13 cellular contexts compared by ENCODE assay signal in the genomic region with DNA sequence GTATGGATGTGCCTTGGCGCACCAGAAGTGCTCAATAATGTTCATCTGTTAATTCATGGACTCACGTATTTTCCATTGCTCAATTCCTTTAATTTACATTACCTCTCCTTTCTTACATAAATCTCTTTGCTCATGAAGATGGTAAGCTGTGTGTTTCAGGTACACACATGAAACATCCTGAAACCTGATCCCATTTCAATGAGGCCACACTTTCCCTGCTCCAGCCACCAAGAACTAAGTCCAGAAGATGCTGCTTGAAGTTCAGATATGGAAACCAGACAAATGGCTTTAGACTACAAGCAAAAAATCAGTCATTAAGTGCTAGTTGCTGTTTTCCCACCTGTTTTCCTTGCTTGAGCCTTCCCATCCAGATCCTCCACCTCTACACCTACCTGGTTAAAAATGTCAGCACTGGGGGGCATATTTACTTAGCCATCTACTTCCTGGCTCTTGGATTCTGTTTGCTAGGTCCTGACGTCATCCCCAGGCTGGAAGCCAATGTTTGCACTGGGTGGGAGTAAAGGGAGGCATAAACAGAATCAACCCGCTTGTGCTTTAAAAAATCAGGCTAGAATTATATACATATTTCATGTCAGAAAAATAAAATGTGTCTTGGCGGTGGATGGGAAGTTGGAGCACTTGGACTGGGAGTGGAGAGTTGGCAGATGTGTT.
DNase-seq lines count a peak whose midpoint lies in the region; ATAC-seq and TF ChIP-seq lines count a peak whose summit lies in the region.
"Had no signal": no experiment of that assay in that cellular context is flagged by ENCODE, and none has a peak within 500 bp of the region (broad histone marks: within the 10 kb centered on the region; RNA-seq: fewer than 3 reads in every experiment).

No MANE protein-coding gene starts in this region.

- ATAC-seq in HG03378 (IDR thresholded peaks at IDR 0.05; ENCODE audit: unreplicated experiment) = no peak

- WGBS in suprapubic skin = 76% methylated on average over 5 of the region's 5 CpGs

- no peaks in the 10 kb centered on the region for H3K4me1 ChIP-seq in suprapubic skin
- H3K4me1 ChIP-seq: SJCRH30 had no signal

- H3K4me3 ChIP-seq in cardiac fibroblast (replicated peaks in 1 of 2; ENCODE audit: low read depth in 2 of 2, low read length in 2 of 2) (no peak overlapping the region), suprapubic skin (no peak overlapping the region)
- H3K4me3 ChIP-seq: SJCRH30 had no signal

- no peak overlapping the region for H3K27ac ChIP-seq in suprapubic skin
- H3K27ac ChIP-seq: SJCRH30, WERI-Rb-1 had no signal

- no peak for TF ChIP-seq POLR2A in suprapubic skin (IDR thresholded peaks at IDR 0.05)

- peak; percentile 90 for DNase-seq in DMS153 (lab: John Stamatoyannopoulos, UW)
- DNase-seq in NCI-H2029 (lab: John Stamatoyannopoulos, UW) = peak; percentile 91
- DNase-seq in cardiac fibroblast (ENCODE audit: low read depth in 2 of 2) = peak; percentile 27 to 45
- DNase-seq in mucosa of gallbladder (ENCODE audit: low spot score) = peak; percentile 66
- DNase-seq in suprapubic skin (ENCODE audit: low spot score in 2 of 2) = no peak
- DNase-seq in HK-2 (ENCODE audit: unreplicated experiment) = no peak
- no peak for DNase-seq in activated CD4-positive, alpha-beta T cell treated with anti-CD3 and anti-CD28 coated beads for 1 hour
- DNase-seq: activated T-cell treated with anti-CD3 and anti-CD28 coated beads, Interleukin-2, amount 50 U/mL, for 48 hours; H9; stimulated activated CD4-positive, alpha-beta T cell treated with anti-CD3 and anti-CD28 coated beads, Interleukin-12 subunit alpha, Interleukin-12 subunit beta, amount 100 ng/mL, for 4 hours; WERI-Rb-1 had no signal

- no peak for TF ChIP-seq EP300 in suprapubic skin (IDR thresholded peaks at IDR 0.05)

- TF ChIP-seq CTCF in cardiac fibroblast (IDR thresholded peaks at IDR 0.05; ENCODE audit: low read depth, low read length) (no peak), suprapubic skin (IDR thresholded peaks at IDR 0.05) (no peak)

- no peaks in the 10 kb centered on the region for H3K27me3 ChIP-seq in suprapubic skin
- H3K27me3 ChIP-seq: SJCRH30 had no signal

- H3K9me3 ChIP-seq in suprapubic skin = no peaks in the 10 kb centered on the region
- H3K9me3 ChIP-seq: SJCRH30 had no signal

- no peaks in the 10 kb centered on the region for H3K36me3 ChIP-seq in suprapubic skin
- H3K36me3 ChIP-seq: SJCRH30, WERI-Rb-1 had no signal

Comparison
In these comparisons a context has a peak if more than half of its experiments do, and no peak if none do; other contexts are left out.
1. DNase-seq: peak in DMS153 (single experiment), NCI-H2029 (single experiment), cardiac fibroblast (2 of 2) and mucosa of gallbladder (single experiment); none in suprapubic skin (0 of 2), HK-2 (single experiment) and activated CD4-positive, alpha-beta T cell treated with anti-CD3 and anti-CD28 coated beads for 1 hour (single experiment).